ENCODE assay signal across 29 cellular contexts in genomic region chr3:27110020-27110419, GRCh38.
"Had no signal": no experiment of that assay in that cellular context is flagged by ENCODE, and none has a peak within 500 bp of the region (broad histone marks: within the 10 kb centered on the region; RNA-seq: fewer than 3 reads in every experiment).

No MANE protein-coding gene starts in this region.

- H3K4me3 ChIP-seq: left lung, lower lobe of right lung, pancreas, prostate gland, smooth muscle cell, tibial nerve, uterus had no signal

- H3K36me3 ChIP-seq: left lung, lower lobe of right lung, pancreas, prostate gland, tibial nerve, uterus had no signal

- H3K27ac Mint-ChIP-seq: immature natural killer cell; naive thymus-derived CD8-positive, alpha-beta T cell; nephron; stimulated activated memory B cell treated with anti-CD40 and anti-IgM and Interleukin-4, amounts not matched to agents 10 μg/mL and 1 μg/mL and 100 μg/mL, for 72 hours; stimulated activated naive CD8-positive, alpha-beta T cell treated with anti-CD3 and anti-CD28 coated beads, Interleukin-15, amount 100 ng/mL, for 72 hours; type B pancreatic cell had no signal

- H3K36me3 Mint-ChIP-seq: immature natural killer cell; naive thymus-derived CD8-positive, alpha-beta T cell; stimulated activated memory B cell treated with anti-CD40 and anti-IgM and Interleukin-4, amounts not matched to agents 10 μg/mL and 1 μg/mL and 100 μg/mL, for 72 hours; type B pancreatic cell had no signal

- H3K4me1 Mint-ChIP-seq: immature natural killer cell; naive thymus-derived CD8-positive, alpha-beta T cell; stimulated activated memory B cell treated with anti-CD40 and anti-IgM and Interleukin-4, amounts not matched to agents 10 μg/mL and 1 μg/mL and 100 μg/mL, for 72 hours; stimulated activated naive CD8-positive, alpha-beta T cell treated with anti-CD3 and anti-CD28 coated beads, Interleukin-15, amount 100 ng/mL, for 72 hours had no signal

- H3K27ac ChIP-seq: left lung, lower lobe of right lung, pancreas, prostate gland, tibial nerve, uterus had no signal

- H3K27me3 ChIP-seq: left lung, pancreas, tibial nerve, uterus had no signal

- H3K4me2 ChIP-seq: smooth muscle cell had no signal

- H3K9me3 ChIP-seq: left lung, lower lobe of right lung, pancreas, prostate gland, tibial nerve, uterus had no signal

- FAIRE-seq: islet of Langerhans, kidney, pancreas had no signal

- H3K4me1 ChIP-seq: left lung, lower lobe of right lung, pancreas, prostate gland, tibial nerve, uterus had no signal

- H3K27me3 Mint-ChIP-seq: stimulated activated memory B cell treated with anti-CD40 and anti-IgM and Interleukin-4, amounts not matched to agents 10 μg/mL and 1 μg/mL and 100 μg/mL, for 72 hours; stimulated activated naive CD8-positive, alpha-beta T cell treated with anti-CD3 and anti-CD28 coated beads, Interleukin-15, amount 100 ng/mL, for 72 hours; type B pancreatic cell had no signal

- DNase-seq: immature natural killer cell; kidney; left colon; left lung; lower lobe of right lung; mammary epithelial cell; mesenchymal stem cell; naive thymus-derived CD8-positive, alpha-beta T cell; nucleus accumbens; pancreas; posterior cingulate gyrus; retina; right cardiac atrium; stimulated activated CD4-positive, alpha-beta T cell treated with anti-CD3 and anti-CD28 coated beads, Interleukin-1b, Interleukin-23, amount 100 ng/mL, for 48 hours; stimulated activated CD4-positive, alpha-beta T cell treated with anti-CD3 and anti-CD28 coated beads, Interleukin-2, amount 100 ng/mL, for 48 hours; stimulated activated CD4-positive, alpha-beta T cell treated with anti-CD3 and anti-CD28 coated beads, Interleukin-4, amount 100 ng/mL, for 4 hours; stimulated activated CD8-positive, alpha-beta memory T cell treated with anti-CD3 and anti-CD28 coated beads, Interleukin-4, amount 100 ng/mL, for 48 hours; stimulated activated naive CD4-positive, alpha-beta T cell treated with Interleukin-2 at 50 U/mL for 16 hours; stimulated activated naive CD8-positive, alpha-beta T cell treated with anti-CD3 and anti-CD28 coated beads, Interleukin-15, amount 100 ng/mL, for 72 hours; substantia nigra; uterus had no signal

- H3K9me3 Mint-ChIP-seq: naive thymus-derived CD8-positive, alpha-beta T cell; nephron; stimulated activated memory B cell treated with anti-CD40 and anti-IgM and Interleukin-4, amounts not matched to agents 10 μg/mL and 1 μg/mL and 100 μg/mL, for 72 hours; stimulated activated naive CD8-positive, alpha-beta T cell treated with anti-CD3 and anti-CD28 coated beads, Interleukin-15, amount 100 ng/mL, for 72 hours had no signal

- ATAC-seq: left colon; left lung; lower lobe of right lung; naive thymus-derived CD8-positive, alpha-beta T cell; pancreas; right cardiac atrium; stimulated activated memory B cell treated with anti-CD40 and anti-IgM and Interleukin-4, amounts not matched to agents 10 μg/mL and 1 μg/mL and 100 μg/mL, for 72 hours; stimulated activated naive CD8-positive, alpha-beta T cell treated with anti-CD3 and anti-CD28 coated beads, Interleukin-15, amount 100 ng/mL, for 72 hours had no signal

- H3K4me3 Mint-ChIP-seq: immature natural killer cell; naive thymus-derived CD8-positive, alpha-beta T cell; nephron; neural crest cell; stimulated activated memory B cell treated with anti-CD40 and anti-IgM and Interleukin-4, amounts not matched to agents 10 μg/mL and 1 μg/mL and 100 μg/mL, for 72 hours; stimulated activated naive CD8-positive, alpha-beta T cell treated with anti-CD3 and anti-CD28 coated beads, Interleukin-15, amount 100 ng/mL, for 72 hours; type B pancreatic cell had no signal
